ENCODE assay signal across 32 cellular contexts in genomic region chr19:28028881-28029280, GRCh38.
"Had no signal": no experiment of that assay in that cellular context is flagged by ENCODE, and none has a peak within 500 bp of the region (broad histone marks: within the 10 kb centered on the region; RNA-seq: fewer than 3 reads in every experiment).

No MANE protein-coding gene starts in this region.

- H3K4me3 ChIP-seq: lower lobe of right lung, neural progenitor cell, right atrium auricular region, right lobe of liver, smooth muscle cell, stomach, suprapubic skin, thoracic aorta, tibial artery, upper lobe of right lung, uterus had no signal

- H3K4me1 Mint-ChIP-seq: mesothelial cell of epicardium; naive B cell; natural killer cell; stimulated activated memory B cell treated with anti-CD40 and anti-IgM and Interleukin-4, amounts not matched to agents 10 μg/mL and 1 μg/mL and 100 μg/mL, for 72 hours had no signal

- H3K27me3 Mint-ChIP-seq: naive B cell; stimulated activated memory B cell treated with anti-CD40 and anti-IgM and Interleukin-4, amounts not matched to agents 10 μg/mL and 1 μg/mL and 100 μg/mL, for 72 hours had no signal

- ATAC-seq: left cardiac atrium; left lobe of liver; left ventricle myocardium superior; lower lobe of right lung; natural killer cell; right lobe of liver; stimulated activated memory B cell treated with anti-CD40 and anti-IgM and Interleukin-4, amounts not matched to agents 10 μg/mL and 1 μg/mL and 100 μg/mL, for 72 hours; stimulated activated naive CD8-positive, alpha-beta T cell treated with anti-CD3 and anti-CD28 coated beads, Interleukin-15, Interleukin-2, amounts not matched to agents 100 U/mL and 50 U/mL, for 24 hours; upper lobe of right lung had no signal

- H3K27ac Mint-ChIP-seq: mesothelial cell of epicardium; naive B cell; natural killer cell; nephron progenitor cell; neural progenitor cell; progenitor cell of endocrine pancreas; stimulated activated memory B cell treated with anti-CD40 and anti-IgM and Interleukin-4, amounts not matched to agents 10 μg/mL and 1 μg/mL and 100 μg/mL, for 72 hours had no signal

- H3K27me3 ChIP-seq: neural progenitor cell, neutrophil, right atrium auricular region, right lobe of liver, stomach, suprapubic skin, tibial artery, upper lobe of right lung, uterus had no signal

- DNase-seq: hippocampal formation; kidney glomerular epithelial cell; left cardiac atrium; left ventricle myocardium superior; lower lobe of right lung; mesendoderm; naive B cell; natural killer cell; nephron progenitor cell; occipital lobe; right lobe of liver; stimulated activated CD4-positive, alpha-beta T cell treated with anti-CD3 and anti-CD28 coated beads, Interleukin-1b, Interleukin-23, amount 100 ng/mL, for 48 hours; stimulated activated CD4-positive, alpha-beta T cell treated with anti-CD3 and anti-CD28 coated beads, Interleukin-2, amount 100 ng/mL, for 48 hours; stimulated activated CD4-positive, alpha-beta T cell treated with anti-CD3 and anti-CD28 coated beads, Interleukin-4, amount 100 ng/mL, for 4 hours; stimulated activated CD8-positive, alpha-beta memory T cell treated with anti-CD3 and anti-CD28 coated beads, Interleukin-4, amount 100 ng/mL, for 48 hours; stimulated activated naive CD8-positive, alpha-beta T cell treated with anti-CD3 and anti-CD28 coated beads, Interleukin-15, Interleukin-2, amounts not matched to agents 100 U/mL and 50 U/mL, for 24 hours; stomach; tibial artery; trophoblast cell; upper lobe of right lung; uterus had no signal

- H3K36me3 Mint-ChIP-seq: mesothelial cell of epicardium; naive B cell; natural killer cell; neural progenitor cell; stimulated activated memory B cell treated with anti-CD40 and anti-IgM and Interleukin-4, amounts not matched to agents 10 μg/mL and 1 μg/mL and 100 μg/mL, for 72 hours had no signal

- FAIRE-seq: keratinocyte had no signal

- H3K9me3 ChIP-seq: lower lobe of right lung, neutrophil, right atrium auricular region, right lobe of liver, suprapubic skin, thoracic aorta, upper lobe of right lung, uterus had no signal

- H3K4me1 ChIP-seq: lower lobe of right lung, right atrium auricular region, right lobe of liver, stomach, suprapubic skin, tibial artery, upper lobe of right lung, uterus had no signal

- H3K36me3 ChIP-seq: lower lobe of right lung, neural progenitor cell, neutrophil, right atrium auricular region, right lobe of liver, stomach, suprapubic skin, thoracic aorta, tibial artery, upper lobe of right lung, uterus had no signal

- H3K27ac ChIP-seq: lower lobe of right lung, neural progenitor cell, neutrophil, right atrium auricular region, right lobe of liver, stomach, suprapubic skin, thoracic aorta, tibial artery, upper lobe of right lung, uterus had no signal

- H3K4me3 Mint-ChIP-seq: mesothelial cell of epicardium; naive B cell; natural killer cell; nephron progenitor cell; neural progenitor cell; stimulated activated memory B cell treated with anti-CD40 and anti-IgM and Interleukin-4, amounts not matched to agents 10 μg/mL and 1 μg/mL and 100 μg/mL, for 72 hours had no signal
